ENCODE assay signal across 1 cellular context in the genomic region with DNA sequence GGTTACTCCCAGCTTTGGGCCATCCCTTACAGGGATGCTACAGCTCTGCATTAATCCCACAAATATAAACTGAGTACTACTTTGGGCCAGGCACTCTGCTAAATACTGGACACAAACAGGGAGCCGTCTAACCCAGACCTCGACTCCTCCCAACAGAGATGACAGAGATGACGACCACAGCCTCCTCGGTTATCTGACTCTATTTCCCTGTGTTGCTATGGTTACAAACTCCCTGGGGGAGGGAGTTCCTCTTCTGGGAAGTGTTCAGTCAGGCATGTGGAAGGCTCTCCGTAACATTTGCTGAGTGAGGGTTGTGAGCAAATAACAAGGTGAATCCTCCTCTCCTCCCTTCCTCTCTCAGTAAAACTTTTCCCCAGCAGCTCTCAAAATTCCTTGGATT.
TF ChIP-seq lines count a peak whose summit lies in the region.

No MANE protein-coding gene starts in this region.

TF ChIP-seq in GM23338, 12 proteins besides CTCF, POLR2A, EP300 and RAD21 (continued from another document):
- TF ChIP-seq, protein P1, sequence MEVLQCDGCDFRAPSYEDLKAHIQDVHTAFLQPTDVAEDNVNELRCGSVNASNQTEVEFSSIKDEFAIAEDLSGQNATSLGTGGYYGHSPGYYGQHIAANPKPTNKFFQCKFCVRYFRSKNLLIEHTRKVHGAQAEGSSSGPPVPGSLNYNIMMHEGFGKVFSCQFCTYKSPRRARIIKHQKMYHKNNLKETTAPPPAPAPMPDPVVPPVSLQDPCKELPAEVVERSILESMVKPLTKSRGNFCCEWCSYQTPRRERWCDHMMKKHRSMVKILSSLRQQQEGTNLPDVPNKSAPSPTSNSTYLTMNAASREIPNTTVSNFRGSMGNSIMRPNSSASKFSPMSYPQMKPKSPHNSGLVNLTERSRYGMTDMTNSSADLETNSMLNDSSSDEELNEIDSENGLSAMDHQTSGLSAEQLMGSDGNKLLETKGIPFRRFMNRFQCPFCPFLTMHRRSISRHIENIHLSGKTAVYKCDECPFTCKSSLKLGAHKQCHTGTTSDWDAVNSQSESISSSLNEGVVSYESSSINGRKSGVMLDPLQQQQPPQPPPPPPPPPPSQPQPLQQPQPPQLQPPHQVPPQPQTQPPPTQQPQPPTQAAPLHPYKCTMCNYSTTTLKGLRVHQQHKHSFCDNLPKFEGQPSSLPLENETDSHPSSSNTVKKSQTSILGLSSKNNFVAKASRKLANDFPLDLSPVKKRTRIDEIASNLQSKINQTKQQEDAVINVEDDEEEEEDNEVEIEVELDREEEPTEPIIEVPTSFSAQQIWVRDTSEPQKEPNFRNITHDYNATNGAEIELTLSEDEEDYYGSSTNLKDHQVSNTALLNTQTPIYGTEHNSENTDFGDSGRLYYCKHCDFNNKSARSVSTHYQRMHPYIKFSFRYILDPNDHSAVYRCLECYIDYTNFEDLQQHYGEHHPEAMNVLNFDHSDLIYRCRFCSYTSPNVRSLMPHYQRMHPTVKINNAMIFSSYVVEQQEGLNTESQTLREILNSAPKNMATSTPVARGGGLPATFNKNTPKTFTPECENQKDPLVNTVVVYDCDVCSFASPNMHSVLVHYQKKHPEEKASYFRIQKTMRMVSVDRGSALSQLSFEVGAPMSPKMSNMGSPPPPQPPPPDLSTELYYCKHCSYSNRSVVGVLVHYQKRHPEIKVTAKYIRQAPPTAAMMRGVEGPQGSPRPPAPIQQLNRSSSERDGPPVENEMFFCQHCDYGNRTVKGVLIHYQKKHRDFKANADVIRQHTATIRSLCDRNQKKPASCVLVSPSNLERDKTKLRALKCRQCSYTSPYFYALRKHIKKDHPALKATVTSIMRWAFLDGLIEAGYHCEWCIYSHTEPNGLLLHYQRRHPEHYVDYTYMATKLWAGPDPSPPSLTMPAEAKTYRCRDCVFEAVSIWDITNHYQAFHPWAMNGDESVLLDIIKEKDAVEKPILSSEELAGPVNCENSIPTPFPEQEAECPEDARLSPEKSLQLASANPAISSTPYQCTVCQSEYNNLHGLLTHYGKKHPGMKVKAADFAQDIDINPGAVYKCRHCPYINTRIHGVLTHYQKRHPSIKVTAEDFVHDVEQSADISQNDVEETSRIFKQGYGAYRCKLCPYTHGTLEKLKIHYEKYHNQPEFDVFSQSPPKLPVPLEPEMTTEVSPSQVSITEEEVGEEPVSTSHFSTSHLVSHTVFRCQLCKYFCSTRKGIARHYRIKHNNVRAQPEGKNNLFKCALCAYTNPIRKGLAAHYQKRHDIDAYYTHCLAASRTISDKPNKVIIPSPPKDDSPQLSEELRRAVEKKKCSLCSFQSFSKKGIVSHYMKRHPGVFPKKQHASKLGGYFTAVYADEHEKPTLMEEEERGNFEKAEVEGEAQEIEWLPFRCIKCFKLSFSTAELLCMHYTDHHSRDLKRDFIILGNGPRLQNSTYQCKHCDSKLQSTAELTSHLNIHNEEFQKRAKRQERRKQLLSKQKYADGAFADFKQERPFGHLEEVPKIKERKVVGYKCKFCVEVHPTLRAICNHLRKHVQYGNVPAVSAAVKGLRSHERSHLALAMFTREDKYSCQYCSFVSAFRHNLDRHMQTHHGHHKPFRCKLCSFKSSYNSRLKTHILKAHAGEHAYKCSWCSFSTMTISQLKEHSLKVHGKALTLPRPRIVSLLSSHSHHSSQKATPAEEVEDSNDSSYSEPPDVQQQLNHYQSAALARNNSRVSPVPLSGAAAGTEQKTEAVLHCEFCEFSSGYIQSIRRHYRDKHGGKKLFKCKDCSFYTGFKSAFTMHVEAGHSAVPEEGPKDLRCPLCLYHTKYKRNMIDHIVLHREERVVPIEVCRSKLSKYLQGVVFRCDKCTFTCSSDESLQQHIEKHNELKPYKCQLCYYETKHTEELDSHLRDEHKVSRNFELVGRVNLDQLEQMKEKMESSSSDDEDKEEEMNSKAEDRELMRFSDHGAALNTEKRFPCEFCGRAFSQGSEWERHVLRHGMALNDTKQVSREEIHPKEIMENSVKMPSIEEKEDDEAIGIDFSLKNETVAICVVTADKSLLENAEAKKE (CRISPR knock-in tag; IDR thresholded peaks at IDR 0.05) = no peak
- TF ChIP-seq EZH2 (IDR thresholded peaks at IDR 0.05; ENCODE audit: low read depth, unreplicated experiment) (no peak), POLR2AphosphoS5 (IDR thresholded peaks at IDR 0.05; ENCODE audit: low read depth) (no peak), STAT1 (IDR thresholded peaks at IDR 0.05; ENCODE audit: unreplicated experiment) (no peak), ZNF331 (CRISPR knock-in tag; IDR thresholded peaks at IDR 0.05; ENCODE audit: low read depth) (no peak), NANOG (IDR thresholded peaks at IDR 0.05; ENCODE audit: borderline replicate concordance) (no peak)
TF ChIP-seq in GM23338: peak in this region for 0.
